15 cellular contexts compared by ENCODE assay signal in genomic region chr7:157903715-157904114, GRCh38.
"Had no signal": no experiment of that assay in that cellular context is flagged by ENCODE, and none has a peak within 500 bp of the region (broad histone marks: within the 10 kb centered on the region; RNA-seq: fewer than 3 reads in every experiment).

No MANE protein-coding gene starts in this region.

- H3K4me1 Mint-ChIP-seq: activated B cell treated with CpG ODN at 0.5 μM for 24 hours; activated CD4-positive, alpha-beta T cell treated with anti-CD3 and anti-CD28 coated beads, Interleukin-2, amount 10 ng/mL, durations not matched to agents 24 days and 14 days had no signal

- H3K36me3 ChIP-seq: heart right ventricle, thoracic aorta had no signal

- ATAC-seq: activated naive CD4-positive, alpha-beta T cell treated with anti-CD3 and anti-CD28 coated beads, Interleukin-2, amount 50 U/mL, for 72 hours; foreskin keratinocyte; heart right ventricle; naive thymus-derived CD4-positive, alpha-beta T cell; SK-N-SH treated with all-trans-retinoic acid at 6 μM for 48 hours had no signal

- H3K36me3 Mint-ChIP-seq: activated naive CD4-positive, alpha-beta T cell treated with anti-CD3 and anti-CD28 coated beads, Interleukin-2, amount 50 U/mL, for 72 hours; naive thymus-derived CD4-positive, alpha-beta T cell had no signal

- H3K27me3 Mint-ChIP-seq: activated B cell treated with CpG ODN at 0.5 μM for 24 hours; activated CD4-positive, alpha-beta T cell treated with anti-CD3 and anti-CD28 coated beads, Interleukin-2, amount 10 ng/mL, durations not matched to agents 24 days and 14 days; naive thymus-derived CD4-positive, alpha-beta T cell; stimulated activated naive CD8-positive, alpha-beta T cell treated with anti-CD3 and anti-CD28 coated beads, Interleukin-15, Interleukin-2, amounts not matched to agents 100 ng/mL and 50 ng/mL, for 24 hours had no signal

- H3K4me1 ChIP-seq: foreskin keratinocyte had no signal

- DNase-seq: activated B cell treated with CpG ODN at 0.5 μM for 24 hours; activated CD4-positive, alpha-beta T cell treated with anti-CD3 and anti-CD28 coated beads, Interleukin-2, amount 10 ng/mL, durations not matched to agents 24 days and 14 days; amniotic stem cell; foreskin keratinocyte; heart right ventricle; kidney; naive thymus-derived CD4-positive, alpha-beta T cell; stimulated activated CD4-positive, alpha-beta T cell treated with anti-CD3 and anti-CD28 coated beads, Interleukin-4, amount 100 ng/mL, for 1 hour; stimulated activated CD8-positive, alpha-beta memory T cell treated with anti-CD3 and anti-CD28 coated beads, Interleukin-4, amount 100 ng/mL, for 48 hours had no signal

- H3K4me3 ChIP-seq: heart right ventricle, thoracic aorta had no signal

- H3K9me3 ChIP-seq: heart right ventricle, thoracic aorta had no signal

- H3K27me3 ChIP-seq: foreskin keratinocyte had no signal

- H3K27ac ChIP-seq: foreskin keratinocyte, heart right ventricle, thoracic aorta had no signal

- H3K4me3 Mint-ChIP-seq: activated B cell treated with CpG ODN at 0.5 μM for 24 hours; activated CD4-positive, alpha-beta T cell treated with anti-CD3 and anti-CD28 coated beads, Interleukin-2, amount 10 ng/mL, durations not matched to agents 24 days and 14 days; naive thymus-derived CD4-positive, alpha-beta T cell; stimulated activated naive CD8-positive, alpha-beta T cell treated with anti-CD3 and anti-CD28 coated beads, Interleukin-15, Interleukin-2, amounts not matched to agents 100 ng/mL and 50 ng/mL, for 24 hours; T-helper 1 cell treated with Interleukin-12 subunit alpha and Interleukin-12 subunit beta and Interleukin-4 antibody, amounts not matched to agents 30 μg/mL and 1 μg/mL, for 36 hours had no signal

- H3K9me3 Mint-ChIP-seq: activated B cell treated with CpG ODN at 0.5 μM for 24 hours; activated CD4-positive, alpha-beta T cell treated with anti-CD3 and anti-CD28 coated beads, Interleukin-2, amount 10 ng/mL, durations not matched to agents 24 days and 14 days; activated naive CD4-positive, alpha-beta T cell treated with anti-CD3 and anti-CD28 coated beads, Interleukin-2, amount 50 U/mL, for 72 hours; activated T-helper 2 cell treated with anti-CD3 and anti-CD28 coated beads, Interferon-gamma antibody, Interleukin-2, Interleukin-4, amounts not matched to agents 10 μg/mL and 5 μg/mL and 100 μg/mL, durations not matched to agents 14 hours and 24 hours and 36 hours; stimulated activated naive CD8-positive, alpha-beta T cell treated with anti-CD3 and anti-CD28 coated beads, Interleukin-15, Interleukin-2, amounts not matched to agents 100 ng/mL and 50 ng/mL, for 24 hours; T-helper 1 cell treated with Interleukin-12 subunit alpha and Interleukin-12 subunit beta and Interleukin-4 antibody, amounts not matched to agents 30 μg/mL and 1 μg/mL, for 36 hours had no signal

- H3K27ac Mint-ChIP-seq: activated B cell treated with CpG ODN at 0.5 μM for 24 hours; activated CD4-positive, alpha-beta T cell treated with anti-CD3 and anti-CD28 coated beads, Interleukin-2, amount 10 ng/mL, durations not matched to agents 24 days and 14 days; activated naive CD4-positive, alpha-beta T cell treated with anti-CD3 and anti-CD28 coated beads, Interleukin-2, amount 50 U/mL, for 72 hours; activated T-helper 2 cell treated with anti-CD3 and anti-CD28 coated beads, Interferon-gamma antibody, Interleukin-2, Interleukin-4, amounts not matched to agents 10 μg/mL and 5 μg/mL and 100 μg/mL, durations not matched to agents 14 hours and 24 hours and 36 hours; naive thymus-derived CD4-positive, alpha-beta T cell; stimulated activated naive CD8-positive, alpha-beta T cell treated with anti-CD3 and anti-CD28 coated beads, Interleukin-15, Interleukin-2, amounts not matched to agents 100 ng/mL and 50 ng/mL, for 24 hours; T-helper 1 cell treated with Interleukin-12 subunit alpha and Interleukin-12 subunit beta and Interleukin-4 antibody, amounts not matched to agents 30 μg/mL and 1 μg/mL, for 36 hours had no signal
